ENCODE assay signal across 21 cellular contexts in the genomic region with DNA sequence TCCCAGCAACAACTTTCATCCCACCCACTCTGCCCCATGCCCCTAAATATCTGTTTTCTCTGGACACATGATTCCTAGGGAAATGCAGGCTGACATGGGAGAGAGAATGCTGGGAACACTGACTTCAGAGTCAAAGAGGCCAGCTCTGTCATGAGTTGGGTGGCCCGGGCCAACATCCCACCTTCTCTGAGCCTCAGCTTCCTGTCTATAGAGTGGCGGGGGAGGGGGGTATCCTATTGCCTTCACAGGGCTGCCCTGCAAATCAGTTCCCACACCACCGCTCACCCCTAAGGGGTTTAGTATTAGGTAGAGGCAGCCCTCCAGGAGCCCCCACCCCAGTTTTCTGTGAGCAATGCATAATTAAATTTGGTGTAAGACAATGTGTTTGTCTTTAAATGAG.
DNase-seq lines count a peak whose midpoint lies in the region; ATAC-seq and TF ChIP-seq lines count a peak whose summit lies in the region.
"Had no signal": no experiment of that assay in that cellular context is flagged by ENCODE, and none has a peak within 500 bp of the region (broad histone marks: within the 10 kb centered on the region; RNA-seq: fewer than 3 reads in every experiment).

No MANE protein-coding gene starts in this region.

- H3K4ac ChIP-seq in H9 (ENCODE audit: low read depth, low read length) = no peak overlapping the region

- no peak overlapping the region for H2BK15ac ChIP-seq in H9 (ENCODE audit: low read depth, low read length)

- intact Hi-C loops in activated T-helper 1 cell treated with anti-CD3 and anti-CD28 coated beads, Interleukin-12 subunit alpha, Interleukin-12 subunit beta, Interleukin-2, Interleukin-4 antibody, amounts not matched to agents 30 ng/mL and 10 ng/mL and 1 ng/mL, durations not matched to agents 14 hours and 24 hours and 36 hours (cut with micrococcal nuclease) = no loop called here

- no CpG with 5 or more reads among the region's 3 CpGs for WGBS in H9 (ENCODE audit: extremely low coverage, insufficient read length, low lambda C conversion rate)
- 86 to 89% methylated on average over 2 to 3 of the region's 3 CpGs for WGBS in upper lobe of left lung, 2 donors

- no peak overlapping the region for H4K91ac ChIP-seq in H9 (ENCODE audit: insufficient read length, low read depth, low read length)

- DNase-seq in H9 = no peak
- no peak for DNase-seq in activated T-helper 1 cell treated with anti-CD3 and anti-CD28 coated beads, Interleukin-12 subunit alpha, Interleukin-12 subunit beta, Interleukin-2, Interleukin-4 antibody, amounts not matched to agents 30 ng/mL and 10 ng/mL and 1 ng/mL, durations not matched to agents 14 hours and 24 hours and 36 hours (ENCODE audit: low spot score)
- no peak for DNase-seq in right atrium auricular region (ENCODE audit: low spot score)
- no peak for DNase-seq in upper lobe of left lung
- no peak for DNase-seq in kidney tubule cell (ENCODE audit: low spot score)
- DNase-seq: CD4-positive, CD25-positive, alpha-beta regulatory T cell; GF-D8; H7; KBM-7; NCI-H1105; NCI-H146; NCI-H2029; NCI-H226; NCI-H510A treated with DMSO at 0.1 percent for 48 hours; NCI-H748 treated with DMSO at 0.1 percent for 48 hours; PC-9; RPMI8226; SIG-M5 had no signal

- H3K23ac ChIP-seq in H9 (ENCODE audit: insufficient read length, low read depth, low read length) = no peak overlapping the region

- H3K56ac ChIP-seq in H9 (ENCODE audit: insufficient read length, low read depth, low read length) = no peak overlapping the region

- H4K5ac ChIP-seq in H9 (ENCODE audit: insufficient read length, low read depth, low read length) = no peak overlapping the region

- no peaks in the 10 kb centered on the region for H3K9me3 ChIP-seq in H9 (ENCODE audit: control insufficient read depth, low read depth, low read length)
- no peaks in the 10 kb centered on the region for H3K9me3 ChIP-seq in right atrium auricular region
- H3K9me3 ChIP-seq in skeletal muscle tissue (ENCODE audit: control insufficient read depth in 3 of 3, low read length in 3 of 3) = no peaks in the 10 kb centered on the region
- H3K9me3 ChIP-seq in upper lobe of left lung = no peaks in the 10 kb centered on the region

- H3K4me1 Mint-ChIP-seq in H9 = peaks cover 16 to 19% of the 10 kb centered on the region in 2 experiments
- no peaks in the 10 kb centered on the region for H3K4me1 Mint-ChIP-seq in activated T-helper 1 cell treated with anti-CD3 and anti-CD28 coated beads, Interleukin-12 subunit alpha, Interleukin-12 subunit beta, Interleukin-2, Interleukin-4 antibody, amounts not matched to agents 30 ng/mL and 10 ng/mL and 1 ng/mL, durations not matched to agents 14 hours and 24 hours and 36 hours (ENCODE audit: low read depth)
- H3K4me1 Mint-ChIP-seq: CD4-positive, CD25-positive, alpha-beta regulatory T cell had no signal

- no peak overlapping the region for H3K9ac ChIP-seq in H9 (ENCODE audit: extremely low read depth, insufficient read length, low read length)
- H3K9ac ChIP-seq in skeletal muscle tissue (ENCODE audit: low read depth in 1 of 3, low read length in 3 of 3) = no peak overlapping the region

- H3K36me3 Mint-ChIP-seq in H9 (ENCODE audit: insufficient read depth in 1 of 3, low read depth in 3 of 3) = no peaks in the 10 kb centered on the region
- H3K36me3 Mint-ChIP-seq in activated T-helper 1 cell treated with anti-CD3 and anti-CD28 coated beads, Interleukin-12 subunit alpha, Interleukin-12 subunit beta, Interleukin-2, Interleukin-4 antibody, amounts not matched to agents 30 ng/mL and 10 ng/mL and 1 ng/mL, durations not matched to agents 14 hours and 24 hours and 36 hours (ENCODE audit: low read depth) = no peaks in the 10 kb centered on the region
- H3K36me3 Mint-ChIP-seq: CD4-positive, CD25-positive, alpha-beta regulatory T cell had no signal

- H3K14ac ChIP-seq in H9 (ENCODE audit: insufficient read depth, low read length) = 0 out of 2 replicates have a peak overlapping the region, but pooled peaks have one; percentile 30

- ATAC-seq in upper lobe of left lung (ENCODE audit: low FRiP score in 2 of 2) (no peak), GM21576 (IDR thresholded peaks at IDR 0.05; ENCODE audit: unreplicated experiment) (no peak)

- H3K4me3 ChIP-seq in right atrium auricular region (no peak overlapping the region), skeletal muscle tissue (ENCODE audit: low read length in 3 of 3) (no peak overlapping the region), upper lobe of left lung (no peak overlapping the region)
- H3K4me3 ChIP-seq: PC-9 had no signal

- no peaks in the 10 kb centered on the region for H3K27me3 Mint-ChIP-seq in H9 (ENCODE audit: low read depth)
- H3K27me3 Mint-ChIP-seq in activated T-helper 1 cell treated with anti-CD3 and anti-CD28 coated beads, Interleukin-12 subunit alpha, Interleukin-12 subunit beta, Interleukin-2, Interleukin-4 antibody, amounts not matched to agents 30 ng/mL and 10 ng/mL and 1 ng/mL, durations not matched to agents 14 hours and 24 hours and 36 hours (ENCODE audit: insufficient read depth) = no peaks in the 10 kb centered on the region

- H2AFZ ChIP-seq in H9 (ENCODE audit: low read length) = no peak overlapping the region
- H2AFZ ChIP-seq: PC-9 had no signal

- H3K23me2 ChIP-seq in H9 (ENCODE audit: insufficient read length, low read depth, low read length, poor library complexity, severe bottlenecking) = no peaks in the 10 kb centered on the region

- H3K4me3 Mint-ChIP-seq in H9 = no peak overlapping the region
- H3K4me3 Mint-ChIP-seq in activated T-helper 1 cell treated with anti-CD3 and anti-CD28 coated beads, Interleukin-12 subunit alpha, Interleukin-12 subunit beta, Interleukin-2, Interleukin-4 antibody, amounts not matched to agents 30 ng/mL and 10 ng/mL and 1 ng/mL, durations not matched to agents 14 hours and 24 hours and 36 hours = no peak overlapping the region
- H3K4me3 Mint-ChIP-seq: CD4-positive, CD25-positive, alpha-beta regulatory T cell had no signal

- no peak overlapping the region for H2BK5ac ChIP-seq in H9 (ENCODE audit: insufficient read length, low read length)

- no peak for TF ChIP-seq POLR2A in upper lobe of left lung (IDR thresholded peaks at IDR 0.05)

- no peaks in the 10 kb centered on the region for H3K27me3 ChIP-seq in H9 (ENCODE audit: insufficient read depth, low read length)
- H3K27me3 ChIP-seq in right atrium auricular region = no peaks in the 10 kb centered on the region
- peaks cover 0 to 11% (median 8%) of the 10 kb centered on the region in 3 donors for H3K27me3 ChIP-seq in skeletal muscle tissue (ENCODE audit: control insufficient read depth in 3 of 3, insufficient read depth in 3 of 3, low read length in 3 of 3)
- no peaks in the 10 kb centered on the region for H3K27me3 ChIP-seq in upper lobe of left lung

- H2BK20ac ChIP-seq in H9 (ENCODE audit: low read depth, low read length, poor library complexity, severe bottlenecking) = no peak overlapping the region

- no peaks in the 10 kb centered on the region for H3K79me1 ChIP-seq in H9 (ENCODE audit: insufficient read depth, low read depth, low read length, poor library complexity, severe bottlenecking)

- no peaks in the 10 kb centered on the region; a peak in 1 of 5 replicates for H3K9me3 Mint-ChIP-seq in H9
- no peaks in the 10 kb centered on the region for H3K9me3 Mint-ChIP-seq in activated T-helper 1 cell treated with anti-CD3 and anti-CD28 coated beads, Interleukin-12 subunit alpha, Interleukin-12 subunit beta, Interleukin-2, Interleukin-4 antibody, amounts not matched to agents 30 ng/mL and 10 ng/mL and 1 ng/mL, durations not matched to agents 14 hours and 24 hours and 36 hours

- no peaks in the 10 kb centered on the region for H4K20me1 ChIP-seq in H9 (ENCODE audit: control insufficient read depth, insufficient read depth, insufficient read length)

- H3K4me1 ChIP-seq in H9 (ENCODE audit: insufficient read depth, low read length) (0 out of 2 replicates have a peak, but pooled peaks cover 2% of the 10 kb centered on the region), right atrium auricular region (peaks cover 0 to 37% of the 10 kb centered on the region in 2 donors), skeletal muscle tissue (ENCODE audit: control insufficient read depth in 3 of 3, insufficient read depth in 3 of 3, low read length in 3 of 3) (peaks cover 16 to 17% (median 17%) of the 10 kb centered on the region in 3 donors), upper lobe of left lung (peaks cover 0 to 12% (median 2%) of the 10 kb centered on the region in 4 donors)

- TF ChIP-seq CTCF in H9 (conservative IDR thresholded peaks at IDR 0.05) = no peak
- no peak for TF ChIP-seq CTCF in right atrium auricular region (IDR thresholded peaks at IDR 0.05)
- TF ChIP-seq CTCF in upper lobe of left lung (IDR thresholded peaks at IDR 0.05) = no peak

- H3K27ac Mint-ChIP-seq in H9 = no peak overlapping the region
- H3K27ac Mint-ChIP-seq in activated T-helper 1 cell treated with anti-CD3 and anti-CD28 coated beads, Interleukin-12 subunit alpha, Interleukin-12 subunit beta, Interleukin-2, Interleukin-4 antibody, amounts not matched to agents 30 ng/mL and 10 ng/mL and 1 ng/mL, durations not matched to agents 14 hours and 24 hours and 36 hours = peak overlapping the region; percentile 8
- H3K27ac Mint-ChIP-seq: CD4-positive, CD25-positive, alpha-beta regulatory T cell had no signal

- no peak overlapping the region for H3K4me2 ChIP-seq in H9 (ENCODE audit: insufficient read depth, insufficient read length, low read length)
- H3K4me2 ChIP-seq: PC-9 had no signal

- no peak overlapping the region for H3K27ac ChIP-seq in H9 (ENCODE audit: insufficient read length, low read depth, low read length)
- H3K27ac ChIP-seq in right atrium auricular region = peak overlapping the region; percentile 64 to 79
- peak overlapping the region; percentile 59 for H3K27ac ChIP-seq in skeletal muscle tissue (ENCODE audit: low read depth, low read length)
- no peak overlapping the region for H3K27ac ChIP-seq in upper lobe of left lung
- H3K27ac ChIP-seq: HL-60, PC-9 had no signal

- no peak for TF ChIP-seq EP300 in upper lobe of left lung (IDR thresholded peaks at IDR 0.05)

- no peaks in the 10 kb centered on the region for H3K79me2 ChIP-seq in H9 (ENCODE audit: insufficient read depth, low read length)

- H2BK120ac ChIP-seq in H9 (ENCODE audit: low read depth, low read length, poor library complexity, severe bottlenecking) = no peak overlapping the region

- H3K36me3 ChIP-seq in right atrium auricular region (no peaks in the 10 kb centered on the region), skeletal muscle tissue (ENCODE audit: control insufficient read depth in 3 of 3, insufficient read depth in 3 of 3, low read length in 3 of 3) (no peaks in the 10 kb centered on the region), upper lobe of left lung (no peaks in the 10 kb centered on the region)

- H3T11ph ChIP-seq in H9 (ENCODE audit: low read length) = no peak overlapping the region

- no peak overlapping the region for H2AK5ac ChIP-seq in H9 (ENCODE audit: insufficient read length, low read length)

- H3K18ac ChIP-seq in H9 (ENCODE audit: insufficient read length, low read depth, low read length) = no peak overlapping the region

- H4K8ac ChIP-seq in H9 (replicated peaks; ENCODE audit: insufficient read length, low read depth, low read length) = no peak overlapping the region

- no peak overlapping the region for H2BK12ac ChIP-seq in H9 (ENCODE audit: insufficient read length, low read depth, low read length)

Comparison
In these comparisons a context has a peak if more than half of its experiments do, and no peak if none do; other contexts are left out.
1. H3K27ac ChIP-seq: peak in right atrium auricular region (2 of 2) and skeletal muscle tissue (single experiment); none in H9 (single experiment) and upper lobe of left lung (0 of 4).